In genomic region chr15:43420876-43421275, GRCh38 we compare ENCODE assay signal across 14 cellular contexts. TPM values are rescaled to one million over a fixed set of nuclear protein-coding genes. Genes with fewer than 3 reads are reported as not detected.
DNase-seq lines count a peak whose midpoint lies in the region; ATAC-seq and TF ChIP-seq lines count a peak whose summit lies in the region.
"Had no signal": no experiment of that assay in that cellular context is flagged by ENCODE, and none has a peak within 500 bp of the region (broad histone marks: within the 10 kb centered on the region; RNA-seq: fewer than 3 reads in every experiment).

No MANE protein-coding gene starts in this region.

- no peak for TF ChIP-seq CTCF in ascending aorta (IDR thresholded peaks at IDR 0.05)

- peaks cover 27% of the 10 kb centered on the region for H3K36me3 Mint-ChIP-seq in activated CD4-positive, alpha-beta memory T cell treated with anti-CD3 and anti-CD28 coated beads, Interleukin-2, amount 10 ng/mL, durations not matched to agents 7 days and 5 days (ENCODE audit: low read depth)
- H3K36me3 Mint-ChIP-seq in activated CD4-positive, alpha-beta memory T cell treated with anti-CD3 and anti-CD28 coated beads for 36 hours: peaks cover 32% of the 10 kb centered on the region
- H3K36me3 Mint-ChIP-seq in activated CD8-positive, alpha-beta T cell treated with anti-CD3 and anti-CD28 coated beads, Interleukin-2, amount 10 ng/mL, durations not matched to agents 7 days and 5 days (ENCODE audit: low read depth): peaks cover 17% of the 10 kb centered on the region
- H3K36me3 Mint-ChIP-seq in naive thymus-derived CD4-positive, alpha-beta T cell: peaks cover 13 to 56% (median 31%) of the 10 kb centered on the region in 5 donors
- H3K36me3 Mint-ChIP-seq in activated naive CD4-positive, alpha-beta T cell treated with anti-CD3 and anti-CD28 coated beads, Interleukin-2, amount 10 ng/mL, durations not matched to agents 7 days and 5 days: peaks cover 13% of the 10 kb centered on the region

- no peaks in the 10 kb centered on the region for H3K9me3 Mint-ChIP-seq in activated CD4-positive, alpha-beta memory T cell treated with anti-CD3 and anti-CD28 coated beads, Interleukin-2, amount 10 ng/mL, durations not matched to agents 7 days and 5 days
- no peaks in the 10 kb centered on the region for H3K9me3 Mint-ChIP-seq in activated CD4-positive, alpha-beta memory T cell treated with anti-CD3 and anti-CD28 coated beads for 36 hours
- no peaks in the 10 kb centered on the region for H3K9me3 Mint-ChIP-seq in activated CD8-positive, alpha-beta T cell treated with anti-CD3 and anti-CD28 coated beads, Interleukin-2, amount 10 ng/mL, durations not matched to agents 7 days and 5 days (ENCODE audit: insufficient read depth)
- H3K9me3 Mint-ChIP-seq in naive thymus-derived CD4-positive, alpha-beta T cell: peaks cover 0 to 1% (median 0%) of the 10 kb centered on the region in 11 donors
- H3K9me3 Mint-ChIP-seq in activated naive CD4-positive, alpha-beta T cell treated with anti-CD3 and anti-CD28 coated beads, Interleukin-2, amount 10 ng/mL, durations not matched to agents 7 days and 5 days: no peaks in the 10 kb centered on the region
- H3K9me3 Mint-ChIP-seq: CD4-positive, alpha-beta T cell had no signal

- H3K36me3 ChIP-seq in BLaER1 (peaks cover 99% of the 10 kb centered on the region), ascending aorta (peaks cover 28 to 63% of the 10 kb centered on the region in 2 donors)
- peaks cover 5 to 64% (median 6%) of the 10 kb centered on the region in 3 experiments for H3K36me3 ChIP-seq in naive thymus-derived CD4-positive, alpha-beta T cell (ENCODE audit: control insufficient read depth in 2 of 3, insufficient read depth in 3 of 3, low read length in 3 of 3)

- CTCF ChIA-PET in activated CD4-positive, alpha-beta memory T cell treated with anti-CD3 and anti-CD28 coated beads, Interleukin-2, amount 10 ng/mL, durations not matched to agents 7 days and 5 days (lab: Charles Lee): no interaction called here
- CTCF ChIA-PET in activated CD4-positive, alpha-beta memory T cell treated with anti-CD3 and anti-CD28 coated beads for 36 hours (lab: Charles Lee): no interaction called here
- CTCF ChIA-PET in activated CD8-positive, alpha-beta T cell treated with anti-CD3 and anti-CD28 coated beads, Interleukin-2, amount 10 ng/mL, durations not matched to agents 7 days and 5 days (lab: Charles Lee): interaction anchor here (1.6 kb wide), 1 partner anchor 20 kb away, joined by 3 read pairs; no protein-coding TSS in a partner anchor
- CTCF ChIA-PET in naive thymus-derived CD4-positive, alpha-beta T cell (lab: Charles Lee): no interaction called here
- CTCF ChIA-PET in activated naive CD4-positive, alpha-beta T cell treated with anti-CD3 and anti-CD28 coated beads, Interleukin-2, amount 10 ng/mL, durations not matched to agents 7 days and 5 days (lab: Charles Lee): no interaction called here

- H3K4me3 ChIP-seq in BLaER1 (no peak overlapping the region), ascending aorta (no peak overlapping the region)
- H3K4me3 ChIP-seq in naive thymus-derived CD4-positive, alpha-beta T cell (ENCODE audit: low read length): no peak overlapping the region
- H3K4me3 ChIP-seq: BLaER1 treated with 17β-estradiol and CSF1 and Interleukin-3, amounts not matched to agents 10 nM and 100 nM; HAP-1 had no signal

- POLR2A ChIA-PET in activated CD4-positive, alpha-beta memory T cell treated with anti-CD3 and anti-CD28 coated beads, Interleukin-2, amount 10 ng/mL, durations not matched to agents 7 days and 5 days (lab: Charles Lee): no interaction called here
- POLR2A ChIA-PET in activated CD4-positive, alpha-beta memory T cell treated with anti-CD3 and anti-CD28 coated beads for 36 hours (lab: Charles Lee): no interaction called here
- POLR2A ChIA-PET in activated CD8-positive, alpha-beta T cell treated with anti-CD3 and anti-CD28 coated beads, Interleukin-2, amount 10 ng/mL, durations not matched to agents 7 days and 5 days (lab: Charles Lee): no interaction called here
- POLR2A ChIA-PET in naive thymus-derived CD4-positive, alpha-beta T cell (lab: Charles Lee): no interaction called here

- no peak overlapping the region for H3K9ac ChIP-seq in BLaER1
- H3K9ac ChIP-seq: BLaER1 treated with 17β-estradiol and CSF1 and Interleukin-3, amounts not matched to agents 10 nM and 100 nM had no signal

- H3K27ac ChIP-seq in BLaER1 (no peak overlapping the region), ascending aorta (no peak overlapping the region)
- H3K27ac ChIP-seq in naive thymus-derived CD4-positive, alpha-beta T cell (ENCODE audit: low read depth, low read length): no peak overlapping the region
- H3K27ac ChIP-seq: 22Rv1; BLaER1 treated with 17β-estradiol and CSF1 and Interleukin-3, amounts not matched to agents 10 nM and 100 nM had no signal

- DNase-seq in activated CD4-positive, alpha-beta memory T cell treated with anti-CD3 and anti-CD28 coated beads, Interleukin-2, amount 10 ng/mL, durations not matched to agents 7 days and 5 days: no peak
- no peak for DNase-seq in activated CD4-positive, alpha-beta memory T cell treated with anti-CD3 and anti-CD28 coated beads for 36 hours
- DNase-seq in activated CD8-positive, alpha-beta T cell treated with anti-CD3 and anti-CD28 coated beads, Interleukin-2, amount 10 ng/mL, durations not matched to agents 7 days and 5 days: no peak
- DNase-seq in naive thymus-derived CD4-positive, alpha-beta T cell: no peak
- no peak for DNase-seq in activated naive CD4-positive, alpha-beta T cell treated with anti-CD3 and anti-CD28 coated beads, Interleukin-2, amount 10 ng/mL, durations not matched to agents 7 days and 5 days
- no peak for DNase-seq in ascending aorta (ENCODE audit: low spot score in 2 of 2)
- DNase-seq in stimulated activated CD4-positive, alpha-beta T cell treated with anti-CD3 and anti-CD28 coated beads, Interleukin-4, amount 100 ng/mL, for 4 hours: no peak
- DNase-seq: AML-193; CD4-positive, alpha-beta T cell; DMS79 had no signal

- peak overlapping the region; percentile 45 for H3K4me2 ChIP-seq in BLaER1

- H4K20me1 ChIP-seq in BLaER1: peaks cover 15% of the 10 kb centered on the region
- H4K20me1 ChIP-seq: BLaER1 treated with 17β-estradiol and CSF1 and Interleukin-3, amounts not matched to agents 10 nM and 100 nM had no signal

- peak overlapping the region; percentile 1 for H3K27ac Mint-ChIP-seq in activated CD4-positive, alpha-beta memory T cell treated with anti-CD3 and anti-CD28 coated beads, Interleukin-2, amount 10 ng/mL, durations not matched to agents 7 days and 5 days
- H3K27ac Mint-ChIP-seq in activated CD4-positive, alpha-beta memory T cell treated with anti-CD3 and anti-CD28 coated beads for 36 hours: no peak overlapping the region
- peak overlapping the region; percentile 40 for H3K27ac Mint-ChIP-seq in activated CD8-positive, alpha-beta T cell treated with anti-CD3 and anti-CD28 coated beads, Interleukin-2, amount 10 ng/mL, durations not matched to agents 7 days and 5 days
- peak overlapping the region in 6 of 9 donors; percentile 30 to 74 (median 46) for H3K27ac Mint-ChIP-seq in naive thymus-derived CD4-positive, alpha-beta T cell
- no peak overlapping the region for H3K27ac Mint-ChIP-seq in activated naive CD4-positive, alpha-beta T cell treated with anti-CD3 and anti-CD28 coated beads, Interleukin-2, amount 10 ng/mL, durations not matched to agents 7 days and 5 days
- H3K27ac Mint-ChIP-seq: CD4-positive, alpha-beta T cell had no signal

- peaks cover 9% of the 10 kb centered on the region for H3K4me1 Mint-ChIP-seq in activated CD4-positive, alpha-beta memory T cell treated with anti-CD3 and anti-CD28 coated beads, Interleukin-2, amount 10 ng/mL, durations not matched to agents 7 days and 5 days
- H3K4me1 Mint-ChIP-seq in activated CD4-positive, alpha-beta memory T cell treated with anti-CD3 and anti-CD28 coated beads for 36 hours (ENCODE audit: low read depth): peaks cover 7% of the 10 kb centered on the region
- H3K4me1 Mint-ChIP-seq in activated CD8-positive, alpha-beta T cell treated with anti-CD3 and anti-CD28 coated beads, Interleukin-2, amount 10 ng/mL, durations not matched to agents 7 days and 5 days (ENCODE audit: low read depth): peaks cover 13% of the 10 kb centered on the region
- H3K4me1 Mint-ChIP-seq in naive thymus-derived CD4-positive, alpha-beta T cell: peaks cover 0 to 15% (median 8%) of the 10 kb centered on the region in 7 donors
- peaks cover 15% of the 10 kb centered on the region for H3K4me1 Mint-ChIP-seq in activated naive CD4-positive, alpha-beta T cell treated with anti-CD3 and anti-CD28 coated beads, Interleukin-2, amount 10 ng/mL, durations not matched to agents 7 days and 5 days

- intact Hi-C loops in activated CD4-positive, alpha-beta memory T cell treated with anti-CD3 and anti-CD28 coated beads for 36 hours (cut with micrococcal nuclease): no loop called here
- intact Hi-C loops in naive thymus-derived CD4-positive, alpha-beta T cell (cut with micrococcal nuclease): no loop called here
- intact Hi-C loops in ascending aorta (cut with DNase I): no loop called here

- H3K4me3 Mint-ChIP-seq in activated CD4-positive, alpha-beta memory T cell treated with anti-CD3 and anti-CD28 coated beads, Interleukin-2, amount 10 ng/mL, durations not matched to agents 7 days and 5 days: no peak overlapping the region
- H3K4me3 Mint-ChIP-seq in activated CD4-positive, alpha-beta memory T cell treated with anti-CD3 and anti-CD28 coated beads for 36 hours: no peak overlapping the region
- H3K4me3 Mint-ChIP-seq in activated CD8-positive, alpha-beta T cell treated with anti-CD3 and anti-CD28 coated beads, Interleukin-2, amount 10 ng/mL, durations not matched to agents 7 days and 5 days: no peak overlapping the region
- no peak overlapping the region for H3K4me3 Mint-ChIP-seq in naive thymus-derived CD4-positive, alpha-beta T cell
- no peak overlapping the region for H3K4me3 Mint-ChIP-seq in activated naive CD4-positive, alpha-beta T cell treated with anti-CD3 and anti-CD28 coated beads, Interleukin-2, amount 10 ng/mL, durations not matched to agents 7 days and 5 days
- H3K4me3 Mint-ChIP-seq: CD4-positive, alpha-beta T cell had no signal

- H3K27me3 ChIP-seq in BLaER1 (no peaks in the 10 kb centered on the region), ascending aorta (no peaks in the 10 kb centered on the region)
- no peaks in the 10 kb centered on the region for H3K27me3 ChIP-seq in naive thymus-derived CD4-positive, alpha-beta T cell (ENCODE audit: control insufficient read depth in 2 of 2, insufficient read depth in 2 of 2, low read length in 2 of 2)
- H3K27me3 ChIP-seq: BLaER1 treated with 17β-estradiol and CSF1 and Interleukin-3, amounts not matched to agents 10 nM and 100 nM had no signal

- ATAC-seq in activated CD8-positive, alpha-beta T cell treated with anti-CD3 and anti-CD28 coated beads, Interleukin-2, amount 10 ng/mL, durations not matched to agents 7 days and 5 days: no peak
- no peak for ATAC-seq in naive thymus-derived CD4-positive, alpha-beta T cell

- no peaks in the 10 kb centered on the region for H3K27me3 Mint-ChIP-seq in activated CD4-positive, alpha-beta memory T cell treated with anti-CD3 and anti-CD28 coated beads, Interleukin-2, amount 10 ng/mL, durations not matched to agents 7 days and 5 days
- H3K27me3 Mint-ChIP-seq in activated CD4-positive, alpha-beta memory T cell treated with anti-CD3 and anti-CD28 coated beads for 36 hours: no peaks in the 10 kb centered on the region
- H3K27me3 Mint-ChIP-seq in activated CD8-positive, alpha-beta T cell treated with anti-CD3 and anti-CD28 coated beads, Interleukin-2, amount 10 ng/mL, durations not matched to agents 7 days and 5 days (ENCODE audit: low read depth): no peaks in the 10 kb centered on the region
- H3K27me3 Mint-ChIP-seq in naive thymus-derived CD4-positive, alpha-beta T cell: no peaks in the 10 kb centered on the region
- no peaks in the 10 kb centered on the region for H3K27me3 Mint-ChIP-seq in activated naive CD4-positive, alpha-beta T cell treated with anti-CD3 and anti-CD28 coated beads, Interleukin-2, amount 10 ng/mL, durations not matched to agents 7 days and 5 days
- H3K27me3 Mint-ChIP-seq: CD4-positive, alpha-beta T cell had no signal

- H3K4me1 ChIP-seq in BLaER1 (peaks cover 19% of the 10 kb centered on the region), ascending aorta (no peaks in the 10 kb centered on the region)
- no peaks in the 10 kb centered on the region for H3K4me1 ChIP-seq in naive thymus-derived CD4-positive, alpha-beta T cell (ENCODE audit: control insufficient read depth in 2 of 2, insufficient read depth in 2 of 2, low read length in 2 of 2)

- no peaks in the 10 kb centered on the region for H3K9me3 ChIP-seq in BLaER1
- no peaks in the 10 kb centered on the region for H3K9me3 ChIP-seq in naive thymus-derived CD4-positive, alpha-beta T cell (ENCODE audit: control insufficient read depth in 2 of 3, low read length in 3 of 3)
- H3K9me3 ChIP-seq in ascending aorta: no peaks in the 10 kb centered on the region
- H3K9me3 ChIP-seq: BLaER1 treated with 17β-estradiol and CSF1 and Interleukin-3, amounts not matched to agents 10 nM and 100 nM; HAP-1 had no signal

RNA-seq across cellular contexts. Expression of gene TUBGCP4, which starts 50.0 kb away (rescaled TPM):
- 10 to 100 TPM; 30.4 to 34.7 TPM for total RNA-seq in activated CD4-positive, alpha-beta memory T cell treated with anti-CD3 and anti-CD28 coated beads, Interleukin-2, amount 10 ng/mL, durations not matched to agents 7 days and 5 days
- 10 to 100 TPM; 37.3 to 37.6 TPM for total RNA-seq in activated CD4-positive, alpha-beta memory T cell treated with anti-CD3 and anti-CD28 coated beads for 36 hours
- 10 to 100 TPM; 38.9 to 41.7 TPM for total RNA-seq in activated CD8-positive, alpha-beta T cell treated with anti-CD3 and anti-CD28 coated beads, Interleukin-2, amount 10 ng/mL, durations not matched to agents 7 days and 5 days
- 10 to 100 TPM; 10.9 to 34.7 (median 17.7) TPM for total RNA-seq in naive thymus-derived CD4-positive, alpha-beta T cell
- polyA plus RNA-seq in naive thymus-derived CD4-positive, alpha-beta T cell: 10 to 100 TPM in 1 of 2 donors, 1 to 10 TPM in 1; 7.7 to 15.0 TPM
- 13.4 TPM for total RNA-seq in ascending aorta

RNA-seq across cellular contexts. Expression of gene ZSCAN29, which starts 50.0 kb away (rescaled TPM):
- 10 to 100 TPM; 29.4 to 30.1 TPM for total RNA-seq in activated CD4-positive, alpha-beta memory T cell treated with anti-CD3 and anti-CD28 coated beads, Interleukin-2, amount 10 ng/mL, durations not matched to agents 7 days and 5 days
- total RNA-seq in activated CD4-positive, alpha-beta memory T cell treated with anti-CD3 and anti-CD28 coated beads for 36 hours: 10 to 100 TPM; 20.6 to 20.9 TPM
- total RNA-seq in activated CD8-positive, alpha-beta T cell treated with anti-CD3 and anti-CD28 coated beads, Interleukin-2, amount 10 ng/mL, durations not matched to agents 7 days and 5 days: 10 to 100 TPM; 30.4 to 32.1 TPM
- 10 to 100 TPM; 12.9 to 36.9 (median 33.6) TPM for total RNA-seq in naive thymus-derived CD4-positive, alpha-beta T cell
- polyA plus RNA-seq in naive thymus-derived CD4-positive, alpha-beta T cell: 1 to 10 TPM; 3.1 to 7.8 TPM
- 7.8 TPM for total RNA-seq in ascending aorta

Comparison
In these comparisons a context has a peak if more than half of its experiments do, and no peak if none do; other contexts are left out.
1. H3K27ac Mint-ChIP-seq: peak in activated CD4-positive, alpha-beta memory T cell treated with anti-CD3 and anti-CD28 coated beads, Interleukin-2, amount 10 ng/mL, durations not matched to agents 7 days and 5 days (single experiment), activated CD8-positive, alpha-beta T cell treated with anti-CD3 and anti-CD28 coated beads, Interleukin-2, amount 10 ng/mL, durations not matched to agents 7 days and 5 days (single experiment) and naive thymus-derived CD4-positive, alpha-beta T cell (6 of 9); none in activated CD4-positive, alpha-beta memory T cell treated with anti-CD3 and anti-CD28 coated beads for 36 hours (single experiment) and activated naive CD4-positive, alpha-beta T cell treated with anti-CD3 and anti-CD28 coated beads, Interleukin-2, amount 10 ng/mL, durations not matched to agents 7 days and 5 days (single experiment).